ENCODE assay signal across 2 cellular contexts in the genomic region with DNA sequence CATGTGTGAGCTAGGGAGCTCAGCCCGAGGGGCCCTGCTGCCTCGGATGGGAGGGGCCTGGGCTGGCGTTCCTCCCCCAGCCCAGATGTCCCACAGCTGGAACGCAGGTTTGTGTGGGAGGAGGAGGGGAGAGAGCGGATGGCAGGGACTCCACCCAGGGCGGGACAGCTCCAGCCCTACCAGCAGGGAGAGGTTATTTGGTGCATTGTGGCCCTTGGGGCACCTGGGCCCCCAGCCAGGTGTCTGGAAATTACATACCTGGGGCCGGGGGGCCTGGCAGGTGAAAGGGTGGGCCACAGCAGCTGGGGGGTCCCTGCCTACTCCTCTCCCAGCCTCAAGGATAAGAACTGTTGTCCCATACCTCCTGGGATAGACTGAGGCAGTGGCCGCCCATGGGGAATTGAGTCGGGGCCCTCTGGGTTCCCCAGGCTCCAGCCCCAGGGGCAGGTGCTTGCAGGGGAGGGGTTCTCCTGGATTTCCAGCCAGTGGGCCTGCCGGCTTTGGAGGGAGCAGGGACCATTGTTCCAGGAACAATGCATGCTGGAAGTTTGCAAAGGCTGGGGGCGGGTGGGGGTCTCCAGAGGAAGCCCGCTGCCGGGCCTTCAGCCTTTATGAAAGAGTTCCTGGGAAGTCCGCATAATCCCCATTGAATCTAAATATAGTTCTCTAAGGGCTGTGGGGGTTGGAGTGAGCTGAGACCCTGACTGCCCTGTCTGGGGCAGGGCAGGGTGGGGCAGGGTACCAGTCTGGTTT.
TF ChIP-seq lines count a peak whose summit lies in the region.

No MANE protein-coding gene starts in this region.

TF ChIP-seq in HCT116, 20 proteins besides CTCF, POLR2A, EP300 and RAD21 (continued from another document):
- TF ChIP-seq JUND (IDR thresholded peaks at IDR 0.05) (no peak), ZNF274 (IDR thresholded peaks at IDR 0.05; ENCODE audit: low read depth, low read length) (no peak), FOSL1 (IDR thresholded peaks at IDR 0.05; ENCODE audit: low read depth) (no peak), CEBPB (IDR thresholded peaks at IDR 0.05; ENCODE audit: low read depth) (no peak), EZH2phosphoT487 (IDR thresholded peaks at IDR 0.05; ENCODE audit: borderline replicate concordance) (no peak), EGR1 (IDR thresholded peaks at IDR 0.05; ENCODE audit: low read depth) (no peak), YY1 (IDR thresholded peaks at IDR 0.05; ENCODE audit: extremely low read depth, insufficient replicate concordance, low read depth, low read length) (no peak), POLR2AphosphoS5 (IDR thresholded peaks at IDR 0.05; ENCODE audit: low read depth, low read length) (no peak), CBX3 (IDR thresholded peaks at IDR 0.05; ENCODE audit: low read depth) (no peak), ZFX (IDR thresholded peaks at IDR 0.05) (no peak)
- TF ChIP-seq, protein P1, sequence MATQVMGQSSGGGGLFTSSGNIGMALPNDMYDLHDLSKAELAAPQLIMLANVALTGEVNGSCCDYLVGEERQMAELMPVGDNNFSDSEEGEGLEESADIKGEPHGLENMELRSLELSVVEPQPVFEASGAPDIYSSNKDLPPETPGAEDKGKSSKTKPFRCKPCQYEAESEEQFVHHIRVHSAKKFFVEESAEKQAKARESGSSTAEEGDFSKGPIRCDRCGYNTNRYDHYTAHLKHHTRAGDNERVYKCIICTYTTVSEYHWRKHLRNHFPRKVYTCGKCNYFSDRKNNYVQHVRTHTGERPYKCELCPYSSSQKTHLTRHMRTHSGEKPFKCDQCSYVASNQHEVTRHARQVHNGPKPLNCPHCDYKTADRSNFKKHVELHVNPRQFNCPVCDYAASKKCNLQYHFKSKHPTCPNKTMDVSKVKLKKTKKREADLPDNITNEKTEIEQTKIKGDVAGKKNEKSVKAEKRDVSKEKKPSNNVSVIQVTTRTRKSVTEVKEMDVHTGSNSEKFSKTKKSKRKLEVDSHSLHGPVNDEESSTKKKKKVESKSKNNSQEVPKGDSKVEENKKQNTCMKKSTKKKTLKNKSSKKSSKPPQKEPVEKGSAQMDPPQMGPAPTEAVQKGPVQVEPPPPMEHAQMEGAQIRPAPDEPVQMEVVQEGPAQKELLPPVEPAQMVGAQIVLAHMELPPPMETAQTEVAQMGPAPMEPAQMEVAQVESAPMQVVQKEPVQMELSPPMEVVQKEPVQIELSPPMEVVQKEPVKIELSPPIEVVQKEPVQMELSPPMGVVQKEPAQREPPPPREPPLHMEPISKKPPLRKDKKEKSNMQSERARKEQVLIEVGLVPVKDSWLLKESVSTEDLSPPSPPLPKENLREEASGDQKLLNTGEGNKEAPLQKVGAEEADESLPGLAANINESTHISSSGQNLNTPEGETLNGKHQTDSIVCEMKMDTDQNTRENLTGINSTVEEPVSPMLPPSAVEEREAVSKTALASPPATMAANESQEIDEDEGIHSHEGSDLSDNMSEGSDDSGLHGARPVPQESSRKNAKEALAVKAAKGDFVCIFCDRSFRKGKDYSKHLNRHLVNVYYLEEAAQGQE (IDR thresholded peaks at IDR 0.05; ENCODE audit: low read depth): no peak

TF ChIP-seq in WTC11, 78 proteins besides CTCF, POLR2A, EP300 and RAD21 (continued from another document):
- TF ChIP-seq, protein P2, sequence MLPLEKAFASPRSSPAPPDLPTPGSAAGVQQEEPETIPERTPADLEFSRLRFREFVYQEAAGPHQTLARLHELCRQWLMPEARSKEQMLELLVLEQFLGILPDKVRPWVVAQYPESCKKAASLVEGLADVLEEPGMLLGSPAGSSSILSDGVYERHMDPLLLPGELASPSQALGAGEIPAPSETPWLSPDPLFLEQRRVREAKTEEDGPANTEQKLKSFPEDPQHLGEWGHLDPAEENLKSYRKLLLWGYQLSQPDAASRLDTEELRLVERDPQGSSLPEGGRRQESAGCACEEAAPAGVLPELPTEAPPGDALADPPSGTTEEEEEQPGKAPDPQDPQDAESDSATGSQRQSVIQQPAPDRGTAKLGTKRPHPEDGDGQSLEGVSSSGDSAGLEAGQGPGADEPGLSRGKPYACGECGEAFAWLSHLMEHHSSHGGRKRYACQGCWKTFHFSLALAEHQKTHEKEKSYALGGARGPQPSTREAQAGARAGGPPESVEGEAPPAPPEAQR (CRISPR knock-in tag; IDR thresholded peaks at IDR 0.05): no peak
